In the genomic region with DNA sequence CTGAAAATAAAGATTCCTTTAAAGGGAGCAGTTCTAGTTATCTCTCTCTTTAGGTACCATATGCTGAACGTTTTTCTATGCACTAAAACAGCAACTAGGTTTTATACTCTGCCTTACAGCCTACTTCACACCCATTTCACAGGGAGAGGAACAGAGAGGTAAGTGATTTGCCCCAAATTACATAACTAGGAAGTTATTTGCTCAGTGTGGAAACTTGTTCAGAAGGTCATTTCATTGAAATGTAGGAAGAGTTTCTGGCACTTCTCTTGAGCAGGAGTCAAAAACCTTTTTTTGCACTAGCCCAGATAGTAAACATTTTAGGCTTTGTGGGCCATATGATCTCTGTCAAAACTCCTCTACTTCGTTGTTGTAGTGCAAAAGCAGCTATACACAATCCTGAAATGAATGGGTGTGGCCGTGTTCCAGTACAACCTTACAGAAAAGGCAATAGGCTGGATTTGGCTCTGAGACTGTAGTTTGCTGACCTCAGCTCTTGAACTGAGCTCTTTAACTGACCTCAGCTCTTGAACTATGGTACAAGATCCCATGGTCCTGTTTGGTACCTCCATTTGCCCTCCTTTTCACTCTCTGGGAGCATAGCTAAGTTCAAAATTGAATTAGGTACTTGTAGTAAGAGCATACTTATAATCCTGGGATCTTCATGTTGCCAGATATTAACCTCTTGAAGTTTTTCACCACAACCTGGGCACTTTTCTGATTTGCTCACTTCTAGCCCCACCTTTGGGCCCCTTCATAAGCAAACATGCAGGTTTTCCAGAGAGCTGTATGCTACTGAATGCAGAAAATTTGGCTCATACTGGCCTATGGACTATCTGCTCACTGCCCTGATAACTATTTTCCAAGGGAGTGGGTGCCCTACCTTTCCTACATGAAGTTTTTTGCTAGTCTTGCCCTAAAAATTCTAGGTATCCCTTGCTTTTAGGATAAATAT, we compare ENCODE assay signal across 24 cellular contexts. TPM values are rescaled to one million over a fixed set of nuclear protein-coding genes. Genes with fewer than 3 reads are reported as not detected.
DNase-seq lines count a peak whose midpoint lies in the region; ATAC-seq, FAIRE-seq and TF ChIP-seq lines count a peak whose summit lies in the region.
"Had no signal": no experiment of that assay in that cellular context is flagged by ENCODE, and none has a peak within 500 bp of the region (broad histone marks: within the 10 kb centered on the region; RNA-seq: fewer than 3 reads in every experiment).

No MANE protein-coding gene starts in this region.

- POLR2A ChIA-PET in HepG2 (lab: Yijun Ruan, JAX): no interaction called here

- TF ChIP-seq CTCF in liver (IDR thresholded peaks at IDR 0.05; ENCODE audit: low read depth, low read length, missing input control) (no peak), HepG2 (CRISPR knock-in tag; IDR thresholded peaks at IDR 0.05) (no peak), right lobe of liver (IDR thresholded peaks at IDR 0.05) (no peak), upper lobe of right lung (IDR thresholded peaks at IDR 0.05) (no peak), tibial artery (IDR thresholded peaks at IDR 0.05) (no peak)

- TF ChIP-seq RAD21 in liver (IDR thresholded peaks at IDR 0.05) (no peak), HepG2 (CRISPR knock-in tag; IDR thresholded peaks at IDR 0.05) (no peak)

- H3K4me3 ChIP-seq in liver (ENCODE audit: low read depth in 1 of 3, low read length in 3 of 3) (no peak overlapping the region), HepG2 (replicated peaks in 1 of 3; ENCODE audit: insufficient read depth in 1 of 3, low read depth in 2 of 3, low read length in 3 of 3) (no peak overlapping the region), right lobe of liver (no peak overlapping the region), upper lobe of right lung (no peak overlapping the region), tibial artery (no peak overlapping the region)
- H3K4me3 ChIP-seq: A549; BLaER1 treated with 17β-estradiol and CSF1 and Interleukin-3, amounts not matched to agents 10 nM and 100 nM; HAP-1 had no signal

- H3K9ac ChIP-seq in liver (ENCODE audit: low read depth in 1 of 2, low read length in 2 of 2): no peak overlapping the region
- H3K9ac ChIP-seq in HepG2 (ENCODE audit: insufficient read depth, low read depth, low read length): no peak overlapping the region
- H3K9ac ChIP-seq: BLaER1 treated with 17β-estradiol and CSF1 and Interleukin-3, amounts not matched to agents 10 nM and 100 nM had no signal

- H3K27me3 ChIP-seq in liver (ENCODE audit: control insufficient read depth in 4 of 4, insufficient read depth in 4 of 4, low read length in 3 of 4) (peaks cover 0 to 5% (median 0%) of the 10 kb centered on the region in 4 donors), HepG2 (ENCODE audit: control insufficient read depth in 1 of 2, insufficient read depth in 2 of 2, low read length in 2 of 2) (no peaks in the 10 kb centered on the region), right lobe of liver (no peaks in the 10 kb centered on the region), upper lobe of right lung (no peaks in the 10 kb centered on the region), tibial artery (no peaks in the 10 kb centered on the region)
- H3K27me3 ChIP-seq: BE2C; BLaER1 treated with 17β-estradiol and CSF1 and Interleukin-3, amounts not matched to agents 10 nM and 100 nM had no signal

- H3K9me3 ChIP-seq in liver (ENCODE audit: control insufficient read depth in 4 of 4, low read length in 3 of 4) (no peaks in the 10 kb centered on the region), HepG2 (ENCODE audit: low read length) (peaks cover 20% of the 10 kb centered on the region; the same call in 1 of the 2 replicates), right lobe of liver (no peaks in the 10 kb centered on the region), upper lobe of right lung (no peaks in the 10 kb centered on the region), tibial artery (no peaks in the 10 kb centered on the region)
- H3K9me3 ChIP-seq: A549; BE2C; BLaER1 treated with 17β-estradiol and CSF1 and Interleukin-3, amounts not matched to agents 10 nM and 100 nM; HAP-1 had no signal

- ATAC-seq in HepG2 (no peak), right lobe of liver (peak; percentile 43 to 85 (median 74)), upper lobe of right lung (peak; percentile 90), HG02623 (IDR thresholded peaks at IDR 0.05; ENCODE audit: unreplicated experiment) (no peak)
- ATAC-seq: A549 had no signal

- in situ Hi-C loops in HepG2 (cut with HindIII; ENCODE audit: extremely low pct_ligation_motif_present, low pct_unique_long_range_greater_than_20kb): no loop called here

- TF ChIP-seq POLR2A in HepG2 (IDR thresholded peaks at IDR 0.05; ENCODE audit: insufficient read depth in 1 of 2, low read depth in 2 of 2, low read length in 2 of 2): no peak
- TF ChIP-seq POLR2A in right lobe of liver (IDR thresholded peaks at IDR 0.05): no peak

- CTCF ChIA-PET in HepG2 (lab: Yijun Ruan, JAX; ENCODE audit: low intra/inter-chr PET ratio, low total read pairs): no interaction called here

- H3K27ac ChIP-seq in liver (ENCODE audit: low read depth in 1 of 2, low read length in 2 of 2) (no peak overlapping the region), HepG2 (ENCODE audit: extremely low read length, insufficient read depth, low read length) (no peak overlapping the region), right lobe of liver (no peak overlapping the region), upper lobe of right lung (no peak overlapping the region), tibial artery (no peak overlapping the region)
- H3K27ac ChIP-seq: A549; BLaER1 treated with 17β-estradiol and CSF1 and Interleukin-3, amounts not matched to agents 10 nM and 100 nM had no signal

- WGBS in liver: 41% methylated on average over 3 of the region's 3 CpGs
- WGBS in HepG2 (ENCODE audit: low lambda C conversion rate): 0% methylated on average over 1 of the region's 3 CpGs
- WGBS in right lobe of liver (ENCODE audit: insufficient coverage, low coverage, low lambda C conversion rate, missing lambda C conversion rate): 24% methylated on average over 3 of the region's 3 CpGs

- no TSS peak for BruUV-seq in HepG2 (replicated peaks; lab: Mats Ljungman, UMichigan)

- H4K20me1 ChIP-seq in HepG2 (ENCODE audit: insufficient read depth, low read length): no peaks in the 10 kb centered on the region
- H4K20me1 ChIP-seq: BLaER1 treated with 17β-estradiol and CSF1 and Interleukin-3, amounts not matched to agents 10 nM and 100 nM had no signal

- TF ChIP-seq EP300 in HepG2 (IDR thresholded peaks at IDR 0.05; ENCODE audit: low read depth in 2 of 2, low read length in 2 of 2) (no peak), HepG2 (CRISPR knock-in tag; IDR thresholded peaks at IDR 0.05; ENCODE audit: borderline replicate concordance) (no peak)

- H3K4me2 ChIP-seq in HepG2 (ENCODE audit: low read depth, low read length): no peak overlapping the region
- H3K4me2 ChIP-seq: A549 had no signal

- no peak overlapping the region for H2AFZ ChIP-seq in HepG2 (ENCODE audit: low read length)

- H3K4me1 ChIP-seq in liver (ENCODE audit: control insufficient read depth in 4 of 4, insufficient read depth in 4 of 4, low read length in 3 of 4) (peaks cover 0 to 8% (median 6%) of the 10 kb centered on the region in 4 donors), HepG2 (ENCODE audit: insufficient read depth, low read length) (no peaks in the 10 kb centered on the region), right lobe of liver (peaks cover 0 to 15% (median 0%) of the 10 kb centered on the region in 4 donors), upper lobe of right lung (no peaks in the 10 kb centered on the region), tibial artery (peaks cover 0 to 12% (median 0%) of the 10 kb centered on the region in 4 donors)
- H3K4me1 ChIP-seq: BE2C had no signal

- DNase-seq in HepG2 (ENCODE audit: low spot score) (no peak), right lobe of liver (no peak), upper lobe of right lung (no peak), tibial artery (no peak)
- DNase-seq: 8988T, ACHN, AML-193, BE2C, Calu3, COR-L47, DMS53, DMS79 treated with DMSO at 0.1 percent for 48 hours, GF-D8, GOT3, HFFc6 had no signal

- FAIRE-seq in HepG2 (lab: Jason Lieb, UNC): no peak
- FAIRE-seq: A549, GM12891, GM18507, H54 had no signal

- H3K36me3 ChIP-seq in liver (ENCODE audit: control insufficient read depth in 4 of 4, insufficient read depth in 3 of 4, low read depth in 1 of 4, low read length in 3 of 4): peaks cover 0 to 3% (median 0%) of the 10 kb centered on the region in 4 donors
- H3K36me3 ChIP-seq in HepG2 (replicated peaks in 1 of 2; ENCODE audit: control insufficient read depth in 1 of 2, insufficient read depth in 2 of 2, low read length in 2 of 2): no peaks in the 10 kb centered on the region
- H3K36me3 ChIP-seq in right lobe of liver: no peaks in the 10 kb centered on the region
- no peaks in the 10 kb centered on the region for H3K36me3 ChIP-seq in upper lobe of right lung
- no peaks in the 10 kb centered on the region for H3K36me3 ChIP-seq in tibial artery
- H3K36me3 ChIP-seq: BE2C, HAP-1 had no signal

- intact Hi-C loops in HepG2 (cut with micrococcal nuclease; ENCODE audit: unreplicated experiment): no loop called here
- intact Hi-C loops in right lobe of liver (cut with DNase I): no loop called here
- intact Hi-C loops in upper lobe of right lung (cut with DNase I): no loop called here
- intact Hi-C loops in tibial artery (cut with DNase I; ENCODE audit: low total_unique reads): no loop called here

- no peaks in the 10 kb centered on the region for H3K79me2 ChIP-seq in HepG2 (ENCODE audit: insufficient read depth, low read length)

RNA-seq across cellular contexts. Expression of a gene that starts 53.3 kb away (rescaled TPM):
- total RNA-seq in liver (10 to 100 TPM in 1 of 2 donors, 1 to 10 TPM in 1; 2.8 to 67.4 TPM), HepG2 (2016; rRNA removed; fragmentation: Illumina TruSeq; extraction: Trizol) (not detected in 2 replicates), right lobe of liver (10 to 100 TPM; 18.5 to 77.5 (median 47.3) TPM), upper lobe of right lung (5.3 TPM)
- polyA plus RNA-seq in liver (10 to 100 TPM; 11.9 to 33.9 TPM), HepG2 (2011; rRNA removed) (not detected in 2 replicates)
- not detected in 2 replicates for total RNA-seq in HepG2 (2016; cell fraction: cytosol; rRNA removed; fragmentation: Illumina TruSeq; extraction: Trizol; ENCODE audit: low read depth)
- total RNA-seq in HepG2 (2016; cell fraction: insoluble cytoplasmic fraction; rRNA removed; fragmentation: Illumina TruSeq; extraction: Trizol): not detected in 2 replicates
- not detected in 2 replicates for total RNA-seq in HepG2 (2016; cell fraction: membrane; rRNA removed; fragmentation: Illumina TruSeq; extraction: Trizol)
- not detected in 2 replicates for total RNA-seq in HepG2 (2016; cell fraction: nucleus; rRNA removed; fragmentation: Illumina TruSeq; extraction: Trizol)
- polyA plus RNA-seq in HepG2 (2011; cell fraction: cytosol; rRNA removed): not detected in 2 replicates
- not detected in 2 replicates for polyA plus RNA-seq in HepG2 (2011; cell fraction: nucleus; rRNA removed)
- polyA plus RNA-seq in HepG2 (2012): not detected in 2 replicates
- polyA plus RNA-seq in HepG2 (2016; cell fraction: cytosol; fragmentation: Illumina TruSeq; extraction: Trizol; ENCODE audit: low read depth): not detected in 2 replicates
- polyA plus RNA-seq in HepG2 (2016; cell fraction: insoluble cytoplasmic fraction; fragmentation: Illumina TruSeq; extraction: Trizol; ENCODE audit: low read depth): not detected in 2 replicates
- not detected in 2 replicates for polyA plus RNA-seq in HepG2 (2016; cell fraction: membrane; fragmentation: Illumina TruSeq; extraction: Trizol; ENCODE audit: low read depth)
- not detected in 2 replicates for polyA plus RNA-seq in HepG2 (2016; cell fraction: nucleus; fragmentation: Illumina TruSeq; extraction: Trizol; ENCODE audit: insufficient read depth, low read depth)
- not detected in 2 replicates for polyA minus RNA-seq in HepG2 (2011; rRNA and poly(A)+ RNA removed; ENCODE audit: low replicate concordance)
- not detected in 2 replicates for polyA minus RNA-seq in HepG2 (2011; cell fraction: cytosol; rRNA and poly(A)+ RNA removed)
- not detected in 2 replicates for polyA minus RNA-seq in HepG2 (2011; cell fraction: nucleus; rRNA and poly(A)+ RNA removed)
- total RNA-seq: G401 had no signal

Comparison
In these comparisons a context has a peak if more than half of its experiments do, and no peak if none do; other contexts are left out.
1. ATAC-seq: peak in right lobe of liver (4 of 4) and upper lobe of right lung (single experiment); none in HepG2 (single experiment) and HG02623 (single experiment).